8 cellular contexts compared by ENCODE assay signal in genomic region chr1:224929335-224930237, GRCh38. TPM values are rescaled to one million over a fixed set of nuclear protein-coding genes. Genes with fewer than 3 reads are reported as not detected.
DNase-seq lines count a peak whose midpoint lies in the region; ATAC-seq and TF ChIP-seq lines count a peak whose summit lies in the region.

TSS of gene DNAH14 (plus strand) at chr1:224929675. CDS start at chr1:224952703, 23,028 bp downstream.

- TF ChIP-seq EP300 in Ishikawa (IDR thresholded peaks at IDR 0.05; ENCODE audit: borderline replicate concordance): no peak

- TF ChIP-seq CTCF in GM13976 (IDR thresholded peaks at IDR 0.05; ENCODE audit: borderline replicate concordance, control extremely low read depth, extremely low read depth, insufficient read depth, missing control alignments) (no peak), cardiac fibroblast (IDR thresholded peaks at IDR 0.05; ENCODE audit: low read depth, low read length) (no peak)

- no peak for ATAC-seq in HG02623 (IDR thresholded peaks at IDR 0.05; ENCODE audit: unreplicated experiment)

- peak within 1 kb of the TSS; percentile 54 for H3K4me3 ChIP-seq in cardiac fibroblast (replicated peaks in 1 of 2; ENCODE audit: low read depth in 2 of 2, low read length in 2 of 2)

- no peak for TF ChIP-seq RAD21 in Ishikawa (IDR thresholded peaks at IDR 0.05; ENCODE audit: low read depth)

- DNase-seq in AG08395 (ENCODE audit: low spot score): peak; percentile 75
- peak; percentile 55 for DNase-seq in GM13976 (ENCODE audit: low spot score)
- peak; percentile 80 for DNase-seq in RPMI7951 (ENCODE audit: low read depth)
- peak; percentile 68 to 82 for DNase-seq in cardiac fibroblast (ENCODE audit: low read depth in 2 of 2)
- peak; percentile 96 for DNase-seq in islet precursor cell
- peak; percentile 29 for DNase-seq in smooth muscle cell of the brain vasculature (ENCODE audit: low read depth, low spot score)

- in situ Hi-C loops in GM13976 (cut with MboI; ENCODE audit: low sequenced_read_pairs, unreplicated experiment): no loop called here

TF ChIP-seq in Ishikawa, 13 proteins besides CTCF, POLR2A, EP300 and RAD21:
- peak; percentile 81 for TF ChIP-seq TAF1 (IDR thresholded peaks at IDR 0.05; ENCODE audit: low read depth)
- peak; percentile 63; the same call in 1 of the 2 replicates for TF ChIP-seq TCF12 (IDR thresholded peaks at IDR 0.05; ENCODE audit: low read depth)
- no peak for TF ChIP-seq CREB1 (IDR thresholded peaks at IDR 0.05; ENCODE audit: low read depth)
- TF ChIP-seq REST (IDR thresholded peaks at IDR 0.05; ENCODE audit: low read depth): no peak
- TF ChIP-seq MAX (IDR thresholded peaks at IDR 0.05): peak; percentile 94
- no peak for TF ChIP-seq CEBPB (IDR thresholded peaks at IDR 0.05)
- peak; percentile 61 for TF ChIP-seq USF1 (IDR thresholded peaks at IDR 0.05)
- peak; percentile 39; the same call in 1 of the 2 replicates for TF ChIP-seq ZBTB7A (IDR thresholded peaks at IDR 0.05; ENCODE audit: low read depth)
- TF ChIP-seq EGR1 (IDR thresholded peaks at IDR 0.05): peak; percentile 89

RNA-seq across cellular contexts. Expression of gene DNAH14, which starts in this region (rescaled TPM):
- total RNA-seq in RPMI7951 (2014; rRNA removed; shearing (Covaris generic)): 19.5 and 19.7 TPM in 2 replicates

Comparison
In these comparisons a context has a peak if more than half of its experiments do, and no peak if none do; other contexts are left out.
1. DNase-seq: peak in every context shown above with its lines; median percentile 96 in islet precursor cell; 80 in RPMI7951; 75 in AG08395; 75 in cardiac fibroblast; 55 in GM13976; 29 in smooth muscle cell of the brain vasculature.